ENCODE assay signal across 8 cellular contexts in genomic region chr2:108507620-108508019, GRCh38. TPM values are rescaled to one million over a fixed set of nuclear protein-coding genes. Genes with fewer than 3 reads are reported as not detected.
DNase-seq lines count a peak whose midpoint lies in the region; ATAC-seq, FAIRE-seq and TF ChIP-seq lines count a peak whose summit lies in the region.
"Not testable (repeated sequence)": the region's sequence is repeated elsewhere in the genome, so short reads cannot be mapped to it uniquely, and the experiment has no call there.

No MANE protein-coding gene starts in this region.

- intact Hi-C loops in IMR-90 (cut with micrococcal nuclease): not testable (repeated sequence)

- H2BK15ac ChIP-seq in IMR-90 (ENCODE audit: low read depth, low read length): not testable (repeated sequence)

- H2AFZ ChIP-seq in IMR-90 (replicated peaks; ENCODE audit: low read length, poor library complexity); astrocyte (ENCODE audit: low read depth, low read length); fibroblast of lung (ENCODE audit: low read length): not testable (repeated sequence)

- not testable (repeated sequence) for H3K4me2 ChIP-seq in IMR-90 (ENCODE audit: low read depth, low read length); astrocyte (ENCODE audit: low read length); fibroblast of lung (ENCODE audit: extremely low read depth, insufficient read depth, low read length)

- not testable (repeated sequence) for H3K27me3 Mint-ChIP-seq in astrocyte (ENCODE audit: low read depth, unreplicated experiment)

- H2AK9ac ChIP-seq in IMR-90 (replicated peaks; ENCODE audit: low read depth, low read length, poor library complexity): not testable (repeated sequence)

- not testable (repeated sequence) for H3K79me1 ChIP-seq in IMR-90 (ENCODE audit: low read depth in 1 of 2, low read length in 2 of 2)

- CTCF ChIA-PET in BJ (lab: Yijun Ruan, JAX); IMR-90 (lab: Yijun Ruan, JAX): not testable (repeated sequence)

- not testable (repeated sequence) for TF ChIP-seq POLR2A in IMR-90 (IDR thresholded peaks at IDR 0.05; ENCODE audit: low read depth, low read length)

- not testable (repeated sequence) for H3K9ac ChIP-seq in IMR-90 (ENCODE audit: low read depth, low read length); astrocyte (ENCODE audit: low read length); fibroblast of lung (ENCODE audit: insufficient read depth, low read length)

- not testable (repeated sequence) for H3K4ac ChIP-seq in IMR-90 (ENCODE audit: low read depth, low read length)

- DNase-seq in BJ (ENCODE audit: low read depth) (peak; percentile 8), IMR-90 (peak; percentile 1), astrocyte (ENCODE audit: low read depth) (peak; percentile 61), cardiac fibroblast (ENCODE audit: low read depth in 2 of 2) (peak; percentile 22 to 68), fibroblast of lung (ENCODE audit: low read depth in 2 of 2) (peak; percentile 36 to 66), fibroblast of the aortic adventitia (ENCODE audit: low read depth) (peak; percentile 73), iris pigment epithelial cell (ENCODE audit: low read depth) (peak; percentile 24), retinal pigment epithelial cell (ENCODE audit: low read depth) (peak; percentile 1)

- peaks cover 17% of the 10 kb centered on the region for H3K36me3 Mint-ChIP-seq in astrocyte (ENCODE audit: low read depth, unreplicated experiment)

- H3K79me2 ChIP-seq in astrocyte (ENCODE audit: insufficient read depth, low read length); fibroblast of lung (ENCODE audit: control insufficient read depth, insufficient read depth, low read length): not testable (repeated sequence)

- WGBS in IMR-90 (ENCODE audit: extremely low coverage in 2 of 2, insufficient read length in 1 of 2), 2 experiments: no CpG with 5 or more reads among the region's 4 CpGs

- FAIRE-seq in astrocyte (lab: Jason Lieb, UNC): not testable (repeated sequence)

- H2BK120ac ChIP-seq in IMR-90 (ENCODE audit: low read depth, low read length): not testable (repeated sequence)

- H3K4me1 ChIP-seq in IMR-90 (ENCODE audit: control insufficient read depth, insufficient read depth, low read length); astrocyte (ENCODE audit: insufficient read depth, low read length); fibroblast of lung (ENCODE audit: control insufficient read depth, extremely low read depth, insufficient read depth, low read length): not testable (repeated sequence)

- not testable (repeated sequence) for H3K9me3 Mint-ChIP-seq in astrocyte (ENCODE audit: unreplicated experiment)

- H4K20me1 ChIP-seq in IMR-90 (ENCODE audit: insufficient read depth, low read length); astrocyte (ENCODE audit: insufficient read depth, low read length); fibroblast of lung (ENCODE audit: control insufficient read depth, extremely low read depth, insufficient read depth, low read length): not testable (repeated sequence)

- H3K14ac ChIP-seq in IMR-90 (replicated peaks; ENCODE audit: low read depth, low read length): not testable (repeated sequence)

- not testable (repeated sequence) for TF ChIP-seq CTCF in BJ (IDR thresholded peaks at IDR 0.05; ENCODE audit: insufficient read depth, low read depth, low read length); IMR-90 (conservative IDR thresholded peaks at IDR 0.05; ENCODE audit: low read depth, low read length); astrocyte (IDR thresholded peaks at IDR 0.05; ENCODE audit: insufficient read depth, low read depth, low read length); cardiac fibroblast (IDR thresholded peaks at IDR 0.05; ENCODE audit: low read depth, low read length); fibroblast of lung (conservative IDR thresholded peaks at IDR 0.05 in 1 of 2, IDR thresholded peaks at IDR 0.05 in 1 of 2; ENCODE audit: low read depth in 1 of 2, low read length in 2 of 2); fibroblast of the aortic adventitia (IDR thresholded peaks at IDR 0.05; ENCODE audit: insufficient read depth, low read length); retinal pigment epithelial cell (conservative IDR thresholded peaks at IDR 0.05; ENCODE audit: low read depth, low read length)

- not testable (repeated sequence) for H4K5ac ChIP-seq in IMR-90 (ENCODE audit: low read depth, low read length)

- H3K27ac ChIP-seq in IMR-90 (ENCODE audit: insufficient read depth, low read length); astrocyte (ENCODE audit: low read depth, low read length); fibroblast of lung (ENCODE audit: insufficient read depth, low read length): not testable (repeated sequence)

- not testable (repeated sequence) for H3K27ac Mint-ChIP-seq in astrocyte (ENCODE audit: unreplicated experiment)

- H3K9me3 ChIP-seq in IMR-90 (ENCODE audit: control insufficient read depth, insufficient read depth, low read length); astrocyte (ENCODE audit: insufficient read depth, low read depth, low read length); fibroblast of lung (ENCODE audit: control insufficient read depth, insufficient read depth, low read depth, low read length): not testable (repeated sequence)

- H3K4me3 Mint-ChIP-seq in astrocyte (ENCODE audit: unreplicated experiment): not testable (repeated sequence)

- not testable (repeated sequence) for H3K56ac ChIP-seq in IMR-90 (ENCODE audit: extremely low read depth, insufficient read depth, low read length)

- H3K4me3 ChIP-seq in BJ (ENCODE audit: low read depth, low read length); IMR-90 (ENCODE audit: insufficient read depth, low read depth, low read length); astrocyte (ENCODE audit: insufficient read depth, low read depth, low read length); cardiac fibroblast (replicated peaks in 1 of 2; ENCODE audit: low read depth in 2 of 2, low read length in 2 of 2); fibroblast of lung (replicated peaks in 1 of 4; ENCODE audit: control extremely low read depth in 1 of 4, insufficient read depth in 1 of 4, low read depth in 3 of 4, low read length in 4 of 4); fibroblast of the aortic adventitia (ENCODE audit: low read depth, low read length); retinal pigment epithelial cell (ENCODE audit: low read length): not testable (repeated sequence)

- not testable (repeated sequence) for ATAC-seq in IMR-90 (ENCODE audit: low read depth)

- H3K9me1 ChIP-seq in IMR-90 (ENCODE audit: insufficient read depth, low read length): not testable (repeated sequence)

- not testable (repeated sequence) for H4K91ac ChIP-seq in IMR-90 (ENCODE audit: insufficient read depth, low read depth, low read length)

- TF ChIP-seq RAD21 in IMR-90 (IDR thresholded peaks at IDR 0.05; ENCODE audit: low read length): not testable (repeated sequence)

- H2BK5ac ChIP-seq in IMR-90 (ENCODE audit: low read depth, low read length, poor library complexity, severe bottlenecking): not testable (repeated sequence)

- H4K8ac ChIP-seq in IMR-90 (ENCODE audit: low read depth in 2 of 2, low read length in 2 of 2): not testable (repeated sequence)

- POLR2A ChIA-PET in BJ (lab: Charles Lee); IMR-90 (lab: Charles Lee; ENCODE audit: unreplicated experiment): not testable (repeated sequence)

- H2BK20ac ChIP-seq in IMR-90 (ENCODE audit: low read depth, low read length): not testable (repeated sequence)

- H3K18ac ChIP-seq in IMR-90 (ENCODE audit: low read depth, low read length): not testable (repeated sequence)

- H3K4me1 Mint-ChIP-seq in astrocyte (ENCODE audit: low read depth, unreplicated experiment): not testable (repeated sequence)

- H3K23ac ChIP-seq in IMR-90 (ENCODE audit: low read depth, low read length): not testable (repeated sequence)

- TSS peak; percentile 83 for BruUV-seq in IMR-90 (replicated peaks; lab: Mats Ljungman, UMichigan)

- H2AK5ac ChIP-seq in IMR-90 (ENCODE audit: low read depth, low read length): not testable (repeated sequence)

- H3K27me3 ChIP-seq in BJ (ENCODE audit: control insufficient read depth, insufficient read depth, low read length); IMR-90 (ENCODE audit: control insufficient read depth, insufficient read depth, low read length); astrocyte (ENCODE audit: insufficient read depth, low read length); fibroblast of lung (ENCODE audit: control insufficient read depth, insufficient read depth, low read length): not testable (repeated sequence)

- in situ Hi-C loops in IMR-90 (cut with MboI; ENCODE audit: low sequenced_read_pairs): not testable (repeated sequence)

- dilution Hi-C loops in IMR-90 (cut with HindIII; ENCODE audit: low sequenced_read_pairs, unreplicated experiment): not testable (repeated sequence)

- not testable (repeated sequence) for H3K36me3 ChIP-seq in BJ (ENCODE audit: control insufficient read depth, insufficient read depth, low read length); IMR-90 (ENCODE audit: control insufficient read depth, insufficient read depth, low read length); astrocyte (ENCODE audit: insufficient read depth, low read length); fibroblast of lung (ENCODE audit: control insufficient read depth, insufficient read depth, low read length)

RNA-seq across cellular contexts. Expression of gene LIMS1, which starts 26.6 kb away (rescaled TPM):
- 82.8 and 103 TPM in 2 replicates for polyA plus RNA-seq in BJ (2011; rRNA removed)
- polyA minus RNA-seq in BJ (2011; rRNA and poly(A)+ RNA removed): 65.0 and 101 TPM in 2 replicates
- total RNA-seq in IMR-90 (2012; rRNA removed): 125 and 131 TPM in 2 replicates
- polyA plus RNA-seq in IMR-90 (2012; rRNA removed): 51.8 and 59.1 TPM in 2 replicates
- polyA plus RNA-seq in IMR-90 (2012; cell fraction: cytosol; rRNA removed): 58.5 and 87.4 TPM in 2 replicates
- polyA plus RNA-seq in IMR-90 (2012; cell fraction: nucleus; rRNA removed; ENCODE audit: low replicate concordance): 76.8 and 143 TPM in 2 replicates
- 202 and 205 TPM in 2 replicates for total RNA-seq in astrocyte
- 52.7 and 63.7 TPM in 2 replicates for total RNA-seq in fibroblast of lung
- polyA plus RNA-seq in fibroblast of lung: 100 and 108 TPM in 2 replicates
- 50.2 and 61.0 TPM in 2 replicates for polyA plus RNA-seq in fibroblast of lung (2012)
- polyA minus RNA-seq in fibroblast of lung (ENCODE audit: low replicate concordance): 84.0 and 84.7 TPM in 2 replicates
- total RNA-seq in fibroblast of the aortic adventitia (ENCODE audit: low replicate concordance): 66.6 and 91.2 TPM in 2 replicates

RNA-seq across cellular contexts. Expression of gene GCC2, which starts 58.6 kb away (rescaled TPM):
- polyA plus RNA-seq in BJ (2011; rRNA removed) (4.7 and 10.4 TPM in 2 replicates), IMR-90 (2012; rRNA removed) (4.9 and 6.4 TPM in 2 replicates), fibroblast of lung (9.4 and 16.3 TPM in 2 replicates)
- polyA minus RNA-seq in BJ (2011; rRNA and poly(A)+ RNA removed): 5.6 and 6.2 TPM in 2 replicates
- total RNA-seq in IMR-90 (2012; rRNA removed) (8.6 and 16.7 TPM in 2 replicates), astrocyte (49.3 and 53.9 TPM in 2 replicates), fibroblast of lung (23.6 and 26.4 TPM in 2 replicates), fibroblast of the aortic adventitia (ENCODE audit: low replicate concordance) (42.8 and 50.0 TPM in 2 replicates)
- polyA plus RNA-seq in IMR-90 (2012; cell fraction: cytosol; rRNA removed): 0.88 and 0.95 TPM in 2 replicates
- 1.1 and 13.4 TPM in 2 replicates for polyA plus RNA-seq in IMR-90 (2012; cell fraction: nucleus; rRNA removed; ENCODE audit: low replicate concordance)
- polyA plus RNA-seq in fibroblast of lung (2012): 8.5 and 15.3 TPM in 2 replicates
- 0.39 and 0.63 TPM in 2 replicates for polyA minus RNA-seq in fibroblast of lung (ENCODE audit: low replicate concordance)

Comparison
In these comparisons a context has a peak if more than half of its experiments do, and no peak if none do; other contexts are left out.
1. DNase-seq: peak in every context shown above with its lines; median percentile 73 in fibroblast of the aortic adventitia; 61 in astrocyte; 51 in fibroblast of lung; 45 in cardiac fibroblast; 24 in iris pigment epithelial cell; 8 in BJ; 1 in IMR-90; 1 in retinal pigment epithelial cell.